Comparison of ENCODE assay signal across 21 cellular contexts in genomic region chr18:76657911-76658475, GRCh38.
A peak's percentile ranks its signal among the peaks of the same experiment; 100 is the strongest.
DNase-seq lines count a peak whose midpoint lies in the region; ATAC-seq and TF ChIP-seq lines count a peak whose summit lies in the region.
"Had no signal": no experiment of that assay in that cellular context is flagged by ENCODE, and none has a peak within 500 bp of the region (broad histone marks: within the 10 kb centered on the region; RNA-seq: fewer than 3 reads in every experiment).

No MANE protein-coding gene starts in this region.

- no peaks in the 10 kb centered on the region for H4K20me1 ChIP-seq in KMS-11 (ENCODE audit: insufficient read depth)

- peaks cover 39% of the 10 kb centered on the region for H3K27me3 Mint-ChIP-seq in T-helper 2 cell treated with Interferon-gamma antibody and Interleukin-4, amounts not matched to agents 5 μg/mL and 100 μg/mL, for 36 hours (ENCODE audit: low read depth)
- peaks cover 20 to 30% of the 10 kb centered on the region in 2 donors for H3K27me3 Mint-ChIP-seq in natural killer cell (ENCODE audit: low read depth in 2 of 2)
- H3K27me3 Mint-ChIP-seq: type B pancreatic cell had no signal

- peak overlapping the region; percentile 3; the same call in 1 of the 2 replicates for H3K4me2 ChIP-seq in KMS-11

- DNase-seq in A673 (ENCODE audit: low spot score) = no peak
- peak; percentile 13 for DNase-seq in T-helper 2 cell treated with Interferon-gamma antibody and Interleukin-4, amounts not matched to agents 5 μg/mL and 100 μg/mL, for 36 hours (ENCODE audit: low spot score)
- DNase-seq in natural killer cell = no peak
- DNase-seq in brain microvascular endothelial cell = no peak
- no peak for DNase-seq in activated gamma-delta T cell treated with Interleukin-2 at 50 U/mL for 16 hours
- DNase-seq: activated T-cell treated with anti-CD3 and anti-CD28 coated beads for 4 hours; esophagus squamous epithelium; NCI-H1694; OCI-M1; stimulated activated CD4-positive, alpha-beta T cell treated with anti-CD3 and anti-CD28 coated beads, Interleukin-12 subunit alpha, Interleukin-12 subunit beta, amount 100 ng/mL, for 4 hours had no signal

- H3K4me3 Mint-ChIP-seq in T-helper 2 cell treated with Interferon-gamma antibody and Interleukin-4, amounts not matched to agents 5 μg/mL and 100 μg/mL, for 36 hours = peak overlapping the region; percentile 61
- peak overlapping the region; percentile 70 for H3K4me3 Mint-ChIP-seq in natural killer cell
- H3K4me3 Mint-ChIP-seq: activated CD4-positive, alpha-beta T cell treated with anti-CD3 and anti-CD28 coated beads, Interleukin-2, amount 10 ng/mL, durations not matched to agents 24 days and 14 days; CD4-positive, CD25-positive, alpha-beta regulatory T cell; stimulated activated naive B cell treated with anti-CD40 and anti-IgM and Interleukin-4, amounts not matched to agents 10 μg/mL and 1 μg/mL and 100 μg/mL, for 72 hours; type B pancreatic cell had no signal

- no peak overlapping the region for H3K27ac Mint-ChIP-seq in T-helper 2 cell treated with Interferon-gamma antibody and Interleukin-4, amounts not matched to agents 5 μg/mL and 100 μg/mL, for 36 hours
- peak overlapping the region in 1 of 2 donors; percentile 22 for H3K27ac Mint-ChIP-seq in natural killer cell
- H3K27ac Mint-ChIP-seq: activated CD4-positive, alpha-beta T cell treated with anti-CD3 and anti-CD28 coated beads, Interleukin-2, amount 10 ng/mL, durations not matched to agents 24 days and 14 days; naive thymus-derived CD4-positive, alpha-beta T cell; stimulated activated naive B cell treated with anti-CD40 and anti-IgM and Interleukin-4, amounts not matched to agents 10 μg/mL and 1 μg/mL and 100 μg/mL, for 72 hours; type B pancreatic cell had no signal

- no peak for ATAC-seq in natural killer cell
- ATAC-seq in GM18909 (IDR thresholded peaks at IDR 0.05; ENCODE audit: poor library complexity, unreplicated experiment) = no peak
- no peak for ATAC-seq in HG02678 (IDR thresholded peaks at IDR 0.05; ENCODE audit: unreplicated experiment)

- H3K4me1 ChIP-seq in A673 (ENCODE audit: insufficient read depth, low read length, poor library complexity, severe bottlenecking) (no peaks in the 10 kb centered on the region), KMS-11 (ENCODE audit: low read depth, poor library complexity, severe bottlenecking) (peaks cover 13% of the 10 kb centered on the region)
- H3K4me1 ChIP-seq: breast epithelium, esophagus squamous epithelium, SJCRH30 had no signal

- POLR2A ChIA-PET in A673 (lab: Charles Lee; ENCODE audit: low non-redundant PET) = no interaction called here

- no peaks in the 10 kb centered on the region for H3K9me3 Mint-ChIP-seq in T-helper 2 cell treated with Interferon-gamma antibody and Interleukin-4, amounts not matched to agents 5 μg/mL and 100 μg/mL, for 36 hours
- no peaks in the 10 kb centered on the region for H3K9me3 Mint-ChIP-seq in natural killer cell
- H3K9me3 Mint-ChIP-seq: activated CD4-positive, alpha-beta T cell treated with anti-CD3 and anti-CD28 coated beads, Interleukin-2, amount 10 ng/mL, durations not matched to agents 24 days and 14 days; stimulated activated naive B cell treated with anti-CD40 and anti-IgM and Interleukin-4, amounts not matched to agents 10 μg/mL and 1 μg/mL and 100 μg/mL, for 72 hours; type B pancreatic cell had no signal

- H3K27ac ChIP-seq in A673 (ENCODE audit: low read depth, low read length, poor library complexity, severe bottlenecking) (no peak overlapping the region), KMS-11 (no peak overlapping the region), brain microvascular endothelial cell (no peak overlapping the region)
- H3K27ac ChIP-seq: breast epithelium, esophagus squamous epithelium, SJCRH30 had no signal

- peak overlapping the region; percentile 19; the same call in 1 of the 2 replicates for H2AFZ ChIP-seq in KMS-11 (ENCODE audit: low read depth)

- H3K9ac ChIP-seq in KMS-11 = no peak overlapping the region

- BruUV-seq in A673 (replicated peaks; lab: Mats Ljungman, UMichigan) = no TSS peak

- H3K36me3 ChIP-seq in A673 (ENCODE audit: insufficient read depth, low read length, poor library complexity, severe bottlenecking) (no peaks in the 10 kb centered on the region), KMS-11 (ENCODE audit: insufficient read depth) (no peaks in the 10 kb centered on the region), brain microvascular endothelial cell (replicated peaks) (no peaks in the 10 kb centered on the region)
- H3K36me3 ChIP-seq: breast epithelium, esophagus squamous epithelium, HAP-1, SJCRH30 had no signal

- in situ Hi-C loops in brain microvascular endothelial cell (cut with HindIII; ENCODE audit: low pct_ligation_motif_present, low sequenced_read_pairs) = no loop called here

- CTCF ChIA-PET in A673 (lab: Charles Lee) = interaction anchor here (0.8 to 1.6 kb wide), 4 partner anchors 9 to 259 kb away, joined by 4 to 5 read pairs (median 4); no protein-coding TSS in a partner anchor

- no peaks in the 10 kb centered on the region for H3K79me2 ChIP-seq in KMS-11 (ENCODE audit: insufficient read depth, low read depth)

- H3K4me3 ChIP-seq in A673 (ENCODE audit: low read depth, low read length, poor library complexity, severe bottlenecking) = no peak overlapping the region
- H3K4me3 ChIP-seq in KMS-11 (IDR thresholded peaks at IDR 0.05; ENCODE audit: insufficient read depth, low read depth, low read length) = no peak overlapping the region
- H3K4me3 ChIP-seq in brain microvascular endothelial cell (ENCODE audit: low read depth, low read length) = no peak overlapping the region
- H3K4me3 ChIP-seq: breast epithelium, esophagus squamous epithelium, HAP-1, SJCRH30 had no signal

- peaks cover 17% of the 10 kb centered on the region for H3K4me1 Mint-ChIP-seq in T-helper 2 cell treated with Interferon-gamma antibody and Interleukin-4, amounts not matched to agents 5 μg/mL and 100 μg/mL, for 36 hours (ENCODE audit: low read depth)
- H3K4me1 Mint-ChIP-seq in natural killer cell = peaks cover 18 to 20% of the 10 kb centered on the region in 2 donors

- intact Hi-C loops in A673 (cut with micrococcal nuclease; ENCODE audit: unreplicated experiment) = no loop called here
- intact Hi-C loops in natural killer cell (cut with micrococcal nuclease) = no loop called here

- no peaks in the 10 kb centered on the region for H3K9me3 ChIP-seq in A673 (ENCODE audit: low read depth, low read length, poor library complexity, severe bottlenecking)
- H3K9me3 ChIP-seq: breast epithelium, esophagus squamous epithelium, HAP-1, SJCRH30 had no signal

- H3K27me3 ChIP-seq in A673 (replicated peaks; ENCODE audit: insufficient read depth, low read depth, low read length, poor library complexity) (no peaks in the 10 kb centered on the region), KMS-11 (ENCODE audit: insufficient read depth, low read depth) (no peaks in the 10 kb centered on the region), brain microvascular endothelial cell (replicated peaks) (no peaks in the 10 kb centered on the region)
- H3K27me3 ChIP-seq: breast epithelium, SJCRH30 had no signal

- H3K36me3 Mint-ChIP-seq in T-helper 2 cell treated with Interferon-gamma antibody and Interleukin-4, amounts not matched to agents 5 μg/mL and 100 μg/mL, for 36 hours (ENCODE audit: low read depth) = no peaks in the 10 kb centered on the region
- H3K36me3 Mint-ChIP-seq in natural killer cell = no peaks in the 10 kb centered on the region
- H3K36me3 Mint-ChIP-seq: CD4-positive, CD25-positive, alpha-beta regulatory T cell; stimulated activated naive B cell treated with anti-CD40 and anti-IgM and Interleukin-4, amounts not matched to agents 10 μg/mL and 1 μg/mL and 100 μg/mL, for 72 hours; type B pancreatic cell had no signal

- TF ChIP-seq CTCF in A673 (conservative IDR thresholded peaks at IDR 0.05; ENCODE audit: low read depth, low read length) = 0 out of 2 replicates have a peak, but pooled peaks have one; percentile 16
- TF ChIP-seq CTCF in KMS-11 (conservative IDR thresholded peaks at IDR 0.05; ENCODE audit: low read depth, low read length) = no peak
- no peak for TF ChIP-seq CTCF in natural killer cell (IDR thresholded peaks at IDR 0.05)
- TF ChIP-seq CTCF in brain microvascular endothelial cell (IDR thresholded peaks at IDR 0.05; ENCODE audit: low read depth, low read length, missing control alignments) = no peak
